Comparison of ENCODE assay signal across 1 cellular context in genomic region chr4:79207281-79207680, GRCh38.
TF ChIP-seq lines count a peak whose summit lies in the region.

No MANE protein-coding gene starts in this region.

TF ChIP-seq in H1, 55 proteins besides CTCF, POLR2A, EP300 and RAD21 (continued from another document):
- no peak for TF ChIP-seq CHD7 (IDR thresholded peaks at IDR 0.05; ENCODE audit: insufficient replicate concordance, low read length)
- no peak for TF ChIP-seq RFX5 (IDR thresholded peaks at IDR 0.05; ENCODE audit: borderline replicate concordance, low read depth, low read length)
- TF ChIP-seq GABPA (IDR thresholded peaks at IDR 0.05; ENCODE audit: borderline replicate concordance, insufficient read depth, low read length), result no peak
- no peak for TF ChIP-seq EZH2 (IDR thresholded peaks at IDR 0.05; ENCODE audit: low read depth, low read length, severe bottlenecking)
- TF ChIP-seq PHF8 (conservative IDR thresholded peaks at IDR 0.05; ENCODE audit: low read depth, low read length), result no peak
- no peak for TF ChIP-seq TAF1 (IDR thresholded peaks at IDR 0.05; ENCODE audit: low read depth, low read length)
- TF ChIP-seq KDM4A (IDR thresholded peaks at IDR 0.05; ENCODE audit: low read depth, low read length, severe bottlenecking), result no peak
